ENCODE assay signal across 18 cellular contexts in genomic region chr11:2581931-2582435, GRCh38.
DNase-seq lines count a peak whose midpoint lies in the region; ATAC-seq and TF ChIP-seq lines count a peak whose summit lies in the region.
"Had no signal": no experiment of that assay in that cellular context is flagged by ENCODE, and none has a peak within 500 bp of the region (broad histone marks: within the 10 kb centered on the region; RNA-seq: fewer than 3 reads in every experiment).

No MANE protein-coding gene starts in this region.

- H3K9me3 ChIP-seq in RWPE2 (ENCODE audit: severe bottlenecking) (no peaks in the 10 kb centered on the region), left ventricle myocardium inferior (replicated peaks) (no peaks in the 10 kb centered on the region)
- H3K9me3 ChIP-seq: tibial nerve had no signal

- H3K27me3 ChIP-seq in RWPE2 (ENCODE audit: insufficient read depth, poor library complexity, severe bottlenecking) (no peaks in the 10 kb centered on the region), left ventricle myocardium inferior (ENCODE audit: low read depth) (no peaks in the 10 kb centered on the region)
- H3K27me3 ChIP-seq: tibial nerve had no signal

- no peak overlapping the region for H3K27ac Mint-ChIP-seq in progenitor cell of endocrine pancreas
- H3K27ac Mint-ChIP-seq: activated B cell treated with CpG ODN at 0.5 μM for 24 hours; activated T-cell treated with anti-CD3 and anti-CD28 coated beads, Interleukin-2, amount 50 U/mL, for 72 hours; CD4-positive, alpha-beta T cell had no signal

- no peak overlapping the region for H3K4me3 Mint-ChIP-seq in progenitor cell of endocrine pancreas (ENCODE audit: low read depth)
- H3K4me3 Mint-ChIP-seq: activated B cell treated with CpG ODN at 0.5 μM for 24 hours; activated T-cell treated with anti-CD3 and anti-CD28 coated beads, Interleukin-2, amount 50 U/mL, for 72 hours; CD4-positive, alpha-beta T cell had no signal

- H3K27me3 Mint-ChIP-seq in progenitor cell of endocrine pancreas = peaks cover 26% of the 10 kb centered on the region
- H3K27me3 Mint-ChIP-seq: activated B cell treated with CpG ODN at 0.5 μM for 24 hours; CD4-positive, alpha-beta T cell had no signal

- no peak for ATAC-seq in RWPE2 (ENCODE audit: low read depth)
- ATAC-seq: activated T-cell treated with anti-CD3 and anti-CD28 coated beads, Interleukin-2, amount 50 U/mL, for 72 hours; PC-3 had no signal

- peak; percentile 19 for DNase-seq in activated CD4-positive, CD25-positive, alpha-beta regulatory T cell treated with anti-CD3 and anti-CD28 coated beads, Interleukin-2, amount 50 U/mL, for 72 hours
- DNase-seq in activated CD4-positive, CD25-positive, alpha-beta regulatory T cell (lab: John Stamatoyannopoulos, UW) = no peak
- DNase-seq in RWPE2 (ENCODE audit: low spot score) (peak; percentile 58), left ventricle myocardium inferior (peak; percentile 6), progenitor cell of endocrine pancreas (ENCODE audit: low spot score, unreplicated experiment) (peak; percentile 4), NCI-H1092 treated with DMSO at 0.1 percent for 48 hours (lab: John Stamatoyannopoulos, UW) (no peak), kidney glomerular epithelial cell (lab: John Stamatoyannopoulos, UW) (no peak)
- no peak for DNase-seq in central memory CD4-positive, alpha-beta T cell
- DNase-seq: activated T-cell treated with anti-CD3 and anti-CD28 coated beads, Interleukin-2, amount 50 U/mL, for 72 hours; effector memory CD4-positive, alpha-beta T cell; midbrain; NCI-H1417 treated with DMSO at 0.1 percent for 48 hours; NCI-H510A; PC-3 had no signal

- no peaks in the 10 kb centered on the region for H3K4me1 ChIP-seq in RWPE2 (ENCODE audit: insufficient read depth, poor library complexity, severe bottlenecking)
- peaks cover 51% of the 10 kb centered on the region for H3K4me1 ChIP-seq in left ventricle myocardium inferior

- TF ChIP-seq CTCF in RWPE2 (IDR thresholded peaks at IDR 0.05; ENCODE audit: poor library complexity, severe bottlenecking) (no peak), left ventricle myocardium inferior (IDR thresholded peaks at IDR 0.05; ENCODE audit: borderline replicate concordance) (no peak), progenitor cell of endocrine pancreas (IDR thresholded peaks at IDR 0.05; ENCODE audit: unreplicated experiment) (no peak)

- intact Hi-C loops in left ventricle myocardium inferior (cut with micrococcal nuclease) = no loop called here

- H3K4me3 ChIP-seq in RWPE2 (ENCODE audit: severe bottlenecking) (no peak overlapping the region), left ventricle myocardium inferior (no peak overlapping the region)
- H3K4me3 ChIP-seq: tibial nerve had no signal

- no peaks in the 10 kb centered on the region for H3K9me3 Mint-ChIP-seq in progenitor cell of endocrine pancreas (ENCODE audit: low read depth)
- H3K9me3 Mint-ChIP-seq: activated B cell treated with CpG ODN at 0.5 μM for 24 hours; activated T-cell treated with anti-CD3 and anti-CD28 coated beads, Interleukin-2, amount 50 U/mL, for 72 hours; CD4-positive, alpha-beta T cell had no signal

- H3K36me3 Mint-ChIP-seq in progenitor cell of endocrine pancreas (ENCODE audit: insufficient read depth) = no peaks in the 10 kb centered on the region

- H3K27ac ChIP-seq in RWPE2 (ENCODE audit: poor library complexity, severe bottlenecking) (no peak overlapping the region), left ventricle myocardium inferior (replicated peaks) (peak overlapping the region; percentile 18)
- H3K27ac ChIP-seq: KMS-11, tibial nerve had no signal

- H3K36me3 ChIP-seq in RWPE2 (ENCODE audit: low read depth) (no peaks in the 10 kb centered on the region), left ventricle myocardium inferior (no peaks in the 10 kb centered on the region)
- H3K36me3 ChIP-seq: tibial nerve had no signal

- no peaks in the 10 kb centered on the region for H3K4me1 Mint-ChIP-seq in progenitor cell of endocrine pancreas (ENCODE audit: low read depth)
- H3K4me1 Mint-ChIP-seq: activated B cell treated with CpG ODN at 0.5 μM for 24 hours had no signal

Comparison
In these comparisons a context has a peak if more than half of its experiments do, and no peak if none do; other contexts are left out.
1. DNase-seq: peak in activated CD4-positive, CD25-positive, alpha-beta regulatory T cell treated with anti-CD3 and anti-CD28 coated beads, Interleukin-2, amount 50 U/mL, for 72 hours (single experiment), RWPE2 (single experiment), left ventricle myocardium inferior (single experiment) and progenitor cell of endocrine pancreas (single experiment); none in activated CD4-positive, CD25-positive, alpha-beta regulatory T cell (0 of 4), central memory CD4-positive, alpha-beta T cell (single experiment), NCI-H1092 treated with DMSO at 0.1 percent for 48 hours (single experiment) and kidney glomerular epithelial cell (single experiment).